11 cellular contexts compared by ENCODE assay signal in the genomic region with DNA sequence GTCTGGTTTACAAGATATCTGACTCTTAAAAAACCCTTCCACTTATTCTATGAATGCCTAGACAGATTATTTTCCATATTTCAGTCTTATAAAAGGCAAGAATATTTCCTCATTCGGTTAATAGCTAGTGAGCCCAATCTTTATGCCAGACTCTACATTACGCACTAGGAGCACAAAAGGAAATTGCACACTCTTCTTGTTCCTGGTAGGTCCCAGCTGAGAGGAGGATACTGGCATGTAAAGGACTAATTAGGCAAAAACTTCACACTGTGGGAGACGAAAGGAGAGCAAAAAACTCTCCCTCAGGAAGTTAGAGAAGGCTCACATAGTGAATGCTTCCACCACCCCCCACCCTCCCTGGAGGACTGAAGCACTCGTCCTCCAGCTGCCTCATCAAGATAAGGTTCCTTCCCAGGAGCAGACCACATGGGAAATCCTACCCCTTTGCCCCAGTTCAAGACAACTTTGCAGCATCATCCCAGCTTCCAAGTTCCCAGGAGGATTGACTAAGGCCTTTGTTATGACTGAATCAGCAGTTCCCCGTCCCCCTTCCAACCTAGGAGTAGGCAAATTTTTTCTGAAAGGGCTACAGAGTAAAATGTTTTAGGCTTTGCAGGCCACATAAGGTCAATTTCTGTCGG. TPM values are rescaled to one million over a fixed set of nuclear protein-coding genes. Genes with fewer than 3 reads are reported as not detected.
DNase-seq lines count a peak whose midpoint lies in the region; ATAC-seq and TF ChIP-seq lines count a peak whose summit lies in the region.
"Had no signal": no experiment of that assay in that cellular context is flagged by ENCODE, and none has a peak within 500 bp of the region (broad histone marks: within the 10 kb centered on the region; RNA-seq: fewer than 3 reads in every experiment).

No MANE protein-coding gene starts in this region.

- H3K4me1 Mint-ChIP-seq in osteocyte (ENCODE audit: unreplicated experiment) = peaks cover 39% of the 10 kb centered on the region

- H3K4me3 Mint-ChIP-seq in osteocyte (ENCODE audit: unreplicated experiment) = no peak overlapping the region
- H3K4me3 Mint-ChIP-seq: T-helper 1 cell treated with Interleukin-12 subunit alpha and Interleukin-12 subunit beta and Interleukin-4 antibody, amounts not matched to agents 30 μg/mL and 1 μg/mL, for 36 hours had no signal

- H3K27me3 Mint-ChIP-seq in osteocyte (ENCODE audit: unreplicated experiment) = no peaks in the 10 kb centered on the region

- H3K36me3 Mint-ChIP-seq in osteocyte (ENCODE audit: unreplicated experiment) = no peaks in the 10 kb centered on the region

- ATAC-seq in GM21423 (IDR thresholded peaks at IDR 0.05; ENCODE audit: unreplicated experiment) = no peak

- peak overlapping the region; percentile 23 for H3K27ac Mint-ChIP-seq in osteocyte (ENCODE audit: unreplicated experiment)
- H3K27ac Mint-ChIP-seq: T-helper 1 cell treated with Interleukin-12 subunit alpha and Interleukin-12 subunit beta and Interleukin-4 antibody, amounts not matched to agents 30 μg/mL and 1 μg/mL, for 36 hours had no signal

- DNase-seq in GM03348 (ENCODE audit: low spot score) = peak; percentile 83
- peak; percentile 79 for DNase-seq in RPMI7951 (ENCODE audit: low read depth)
- DNase-seq in fibroblast of the aortic adventitia (ENCODE audit: low read depth) = peak; percentile 98
- no peak for DNase-seq in osteocyte (ENCODE audit: extremely low spot score, unreplicated experiment)
- no peak for DNase-seq in mesenteric fat pad (ENCODE audit: low spot score)
- DNase-seq in stimulated activated naive CD4-positive, alpha-beta T cell treated with Interleukin-2 at 50 U/mL for 16 hours (lab: John Stamatoyannopoulos, UW) = no peak
- DNase-seq in RPMI8226 = no peak
- DNase-seq: foreskin melanocyte, NCI-H2171 treated with DMSO at 0.1 percent for 48 hours had no signal

- no peaks in the 10 kb centered on the region for H3K9me3 Mint-ChIP-seq in osteocyte (ENCODE audit: unreplicated experiment)
- H3K9me3 Mint-ChIP-seq: T-helper 1 cell treated with Interleukin-12 subunit alpha and Interleukin-12 subunit beta and Interleukin-4 antibody, amounts not matched to agents 30 μg/mL and 1 μg/mL, for 36 hours had no signal

- no peak overlapping the region for H3K4me3 ChIP-seq in fibroblast of the aortic adventitia (ENCODE audit: low read depth, low read length)

- TF ChIP-seq CTCF in fibroblast of the aortic adventitia (IDR thresholded peaks at IDR 0.05; ENCODE audit: insufficient read depth, low read length) (no peak), osteocyte (IDR thresholded peaks at IDR 0.05) (no peak)

RNA-seq across cellular contexts. Expression of a gene that starts 14.5 kb away (rescaled TPM):
- total RNA-seq in RPMI7951 (2014; rRNA removed; shearing (Covaris generic)) = not detected in 2 replicates
- total RNA-seq in fibroblast of the aortic adventitia (ENCODE audit: low replicate concordance) (not detected in 2 replicates), osteocyte (not detected in 2 replicates), mesenteric fat pad (not detected)

RNA-seq across cellular contexts. Expression of a gene that starts 14.6 kb away (rescaled TPM):
- not detected in 2 replicates for total RNA-seq in RPMI7951 (2014; rRNA removed; shearing (Covaris generic))
- 0.18 TPM in 1 of 2 replicates, not detected in the other for total RNA-seq in fibroblast of the aortic adventitia (ENCODE audit: low replicate concordance)
- total RNA-seq in osteocyte = not detected in 2 replicates
- not detected for total RNA-seq in mesenteric fat pad

Comparison
In these comparisons a context has a peak if more than half of its experiments do, and no peak if none do; other contexts are left out.
1. DNase-seq: peak in GM03348 (single experiment), RPMI7951 (single experiment) and fibroblast of the aortic adventitia (single experiment); none in osteocyte (single experiment), mesenteric fat pad (single experiment), stimulated activated naive CD4-positive, alpha-beta T cell treated with Interleukin-2 at 50 U/mL for 16 hours (single experiment) and RPMI8226 (single experiment).